In the genomic region with DNA sequence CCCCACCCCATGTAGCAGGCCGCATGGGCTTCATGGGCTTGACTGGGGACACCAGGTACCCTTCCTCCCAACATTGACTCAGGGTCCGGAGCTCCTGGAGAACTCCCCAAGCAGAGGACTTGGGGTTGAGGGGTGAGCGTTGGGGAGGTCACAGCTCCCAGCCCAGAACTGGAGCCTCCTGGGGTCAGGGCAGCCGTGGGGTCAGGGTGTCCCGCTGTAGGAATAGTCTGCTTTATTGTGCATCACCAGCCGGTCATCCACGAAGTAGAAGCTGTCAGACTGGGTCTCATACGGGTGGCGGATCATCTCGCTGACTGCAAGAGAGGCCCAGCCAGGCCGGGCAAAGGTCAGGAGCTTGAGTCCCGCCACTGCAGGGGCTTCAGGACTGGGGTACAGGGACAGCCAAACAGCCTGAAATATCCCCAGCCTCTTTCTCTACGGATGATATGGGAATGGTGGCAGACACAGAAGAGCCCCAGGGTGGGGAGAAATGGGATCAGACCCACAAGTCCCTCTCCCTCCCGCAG, we compare ENCODE assay signal across 20 cellular contexts. TPM values are rescaled to one million over a fixed set of nuclear protein-coding genes. Genes with fewer than 3 reads are reported as not detected.
DNase-seq lines count a peak whose midpoint lies in the region; ATAC-seq and TF ChIP-seq lines count a peak whose summit lies in the region.
"Had no signal": no experiment of that assay in that cellular context is flagged by ENCODE, and none has a peak within 500 bp of the region (broad histone marks: within the 10 kb centered on the region; RNA-seq: fewer than 3 reads in every experiment).

No MANE protein-coding gene starts in this region.

- no peaks in the 10 kb centered on the region for H3K9me3 Mint-ChIP-seq in CD4-positive, alpha-beta memory T cell
- no peaks in the 10 kb centered on the region for H3K9me3 Mint-ChIP-seq in activated CD8-positive, alpha-beta T cell treated with anti-CD3 and anti-CD28 coated beads, Interleukin-2, amount 10 ng/mL, durations not matched to agents 7 days and 5 days (ENCODE audit: insufficient read depth)
- no peaks in the 10 kb centered on the region for H3K9me3 Mint-ChIP-seq in naive B cell
- H3K9me3 Mint-ChIP-seq: neural crest cell had no signal

- BruUV-seq in PC-9 (replicated peaks; lab: Mats Ljungman, UMichigan) = no TSS peak

- no peaks in the 10 kb centered on the region for H3K27me3 ChIP-seq in BLaER1 treated with 17β-estradiol and CSF1 and Interleukin-3, amounts not matched to agents 10 nM and 100 nM
- H3K27me3 ChIP-seq in CD4-positive, alpha-beta memory T cell (ENCODE audit: insufficient read depth, low read length) = no peaks in the 10 kb centered on the region
- H3K27me3 ChIP-seq in PC-9 (ENCODE audit: insufficient read depth, low read depth) = no peaks in the 10 kb centered on the region
- H3K27me3 ChIP-seq: cardiac muscle cell had no signal

- H3K4me3 Mint-ChIP-seq in CD4-positive, alpha-beta memory T cell = no peak overlapping the region
- peak overlapping the region; percentile 38 for H3K4me3 Mint-ChIP-seq in activated CD8-positive, alpha-beta T cell treated with anti-CD3 and anti-CD28 coated beads, Interleukin-2, amount 10 ng/mL, durations not matched to agents 7 days and 5 days
- peak overlapping the region; percentile 28 to 100 (median 86) for H3K4me3 Mint-ChIP-seq in naive B cell
- H3K4me3 Mint-ChIP-seq: neural crest cell had no signal

- peaks cover 5% of the 10 kb centered on the region; the same call in 1 of the 2 replicates for H3K79me2 ChIP-seq in PC-9 (ENCODE audit: low read depth)

- H4K20me1 ChIP-seq in BLaER1 treated with 17β-estradiol and CSF1 and Interleukin-3, amounts not matched to agents 10 nM and 100 nM = peaks cover 12 to 40% (median 29%) of the 10 kb centered on the region in 11 experiments; a peak in 19 of 22 replicates
- H4K20me1 ChIP-seq in PC-9 (ENCODE audit: insufficient read depth) = peaks cover 8% of the 10 kb centered on the region

- intact Hi-C loops in CD4-positive, alpha-beta memory T cell (cut with micrococcal nuclease) = no loop called here
- intact Hi-C loops in PC-9 (cut with micrococcal nuclease; ENCODE audit: unreplicated experiment) = no loop called here

- peaks cover 9 to 24% (median 15%) of the 10 kb centered on the region in 11 experiments; a peak in 16 of 22 replicates for H3K36me3 ChIP-seq in BLaER1 treated with 17β-estradiol and CSF1 and Interleukin-3, amounts not matched to agents 10 nM and 100 nM
- peaks cover 10% of the 10 kb centered on the region for H3K36me3 ChIP-seq in CD4-positive, alpha-beta memory T cell (ENCODE audit: insufficient read depth, low read length)
- no peaks in the 10 kb centered on the region for H3K36me3 ChIP-seq in PC-9 (ENCODE audit: low read depth)

- no peak for DNase-seq in CD4-positive, alpha-beta memory T cell
- DNase-seq in activated CD8-positive, alpha-beta T cell treated with anti-CD3 and anti-CD28 coated beads, Interleukin-2, amount 10 ng/mL, durations not matched to agents 7 days and 5 days = no peak
- DNase-seq in naive B cell (no peak), GM19240 (ENCODE audit: insufficient read length, low spot score) (no peak), PC-9 (no peak), LoVo (ENCODE audit: low spot score) (no peak)
- DNase-seq: effector CD8-positive, alpha-beta T cell; mesenchymal stem cell; NCI-H1105; NCI-H748 treated with DMSO at 0.1 percent for 48 hours; stimulated activated CD4-positive, alpha-beta T cell treated with anti-CD3 and anti-CD28 coated beads, Interleukin-12 subunit alpha, Interleukin-12 subunit beta, amount 100 ng/mL, for 4 hours; trophoblast cell; WERI-Rb-1 had no signal

- peak overlapping the region in 4 of 7 donors; percentile 10 to 94 (median 90) for H3K27ac Mint-ChIP-seq in CD4-positive, alpha-beta memory T cell
- H3K27ac Mint-ChIP-seq in activated CD8-positive, alpha-beta T cell treated with anti-CD3 and anti-CD28 coated beads, Interleukin-2, amount 10 ng/mL, durations not matched to agents 7 days and 5 days = peak overlapping the region; percentile 81
- peak overlapping the region; percentile 95 to 100 (median 98) for H3K27ac Mint-ChIP-seq in naive B cell

- H3F3A ChIP-seq in PC-9 (ENCODE audit: insufficient read depth, low read depth) = no peaks in the 10 kb centered on the region

- no peaks in the 10 kb centered on the region for H3K27me3 Mint-ChIP-seq in CD4-positive, alpha-beta memory T cell
- no peaks in the 10 kb centered on the region for H3K27me3 Mint-ChIP-seq in activated CD8-positive, alpha-beta T cell treated with anti-CD3 and anti-CD28 coated beads, Interleukin-2, amount 10 ng/mL, durations not matched to agents 7 days and 5 days (ENCODE audit: low read depth)
- no peaks in the 10 kb centered on the region for H3K27me3 Mint-ChIP-seq in naive B cell

- no peaks in the 10 kb centered on the region for H3K9me3 ChIP-seq in BLaER1 treated with 17β-estradiol and CSF1 and Interleukin-3, amounts not matched to agents 10 nM and 100 nM (replicated peaks in 1 of 11)
- no peaks in the 10 kb centered on the region for H3K9me3 ChIP-seq in CD4-positive, alpha-beta memory T cell (ENCODE audit: control insufficient read depth in 1 of 2, low read length in 2 of 2)
- no peaks in the 10 kb centered on the region for H3K9me3 ChIP-seq in PC-9 (ENCODE audit: insufficient read depth, low read depth)

- peak overlapping the region in 4 of 11 experiments; percentile 42 to 53 (median 51); a peak in 6 of 22 replicates for H3K9ac ChIP-seq in BLaER1 treated with 17β-estradiol and CSF1 and Interleukin-3, amounts not matched to agents 10 nM and 100 nM
- H3K9ac ChIP-seq: KMS-11 had no signal

- no peak overlapping the region for H3K4me3 ChIP-seq in BLaER1 treated with 17β-estradiol and CSF1 and Interleukin-3, amounts not matched to agents 10 nM and 100 nM
- H3K4me3 ChIP-seq in CD4-positive, alpha-beta memory T cell (ENCODE audit: low read length in 2 of 2) = no peak overlapping the region
- no peak overlapping the region for H3K4me3 ChIP-seq in PC-9
- H3K4me3 ChIP-seq: cardiac muscle cell had no signal

- peak overlapping the region; percentile 82 to 99 (median 96) for H3K4me2 ChIP-seq in BLaER1 treated with 17β-estradiol and CSF1 and Interleukin-3, amounts not matched to agents 10 nM and 100 nM
- no peak overlapping the region for H3K4me2 ChIP-seq in PC-9
- H3K4me2 ChIP-seq: KMS-11 had no signal

- peaks cover 40 to 52% (median 43%) of the 10 kb centered on the region in 4 donors for H3K4me1 Mint-ChIP-seq in CD4-positive, alpha-beta memory T cell
- H3K4me1 Mint-ChIP-seq in activated CD8-positive, alpha-beta T cell treated with anti-CD3 and anti-CD28 coated beads, Interleukin-2, amount 10 ng/mL, durations not matched to agents 7 days and 5 days (ENCODE audit: low read depth) = peaks cover 44% of the 10 kb centered on the region
- H3K4me1 Mint-ChIP-seq in naive B cell = peaks cover 54 to 72% (median 60%) of the 10 kb centered on the region in 3 donors

- no peak overlapping the region for H2AFZ ChIP-seq in PC-9

- POLR2A ChIA-PET in CD4-positive, alpha-beta memory T cell (lab: Charles Lee; ENCODE audit: partially characterized antibody) = interaction anchor here (1.6 to 5.9 kb wide), 4 partner anchors 23 to 115 kb away, joined by 3 to 48 read pairs (median 32); a partner anchor contains a TSS
- POLR2A ChIA-PET in activated CD8-positive, alpha-beta T cell treated with anti-CD3 and anti-CD28 coated beads, Interleukin-2, amount 10 ng/mL, durations not matched to agents 7 days and 5 days (lab: Charles Lee) = interaction anchor here (0.9 to 4.4 kb wide), 3 partner anchors 24 to 52 kb away, joined by 3 to 19 read pairs (median 4); a partner anchor contains a TSS
- POLR2A ChIA-PET in PC-9 (lab: Charles Lee; ENCODE audit: unreplicated experiment) = no interaction called here

- H3K36me3 Mint-ChIP-seq in CD4-positive, alpha-beta memory T cell = peaks cover 4 to 13% of the 10 kb centered on the region in 2 donors
- peaks cover 10% of the 10 kb centered on the region for H3K36me3 Mint-ChIP-seq in activated CD8-positive, alpha-beta T cell treated with anti-CD3 and anti-CD28 coated beads, Interleukin-2, amount 10 ng/mL, durations not matched to agents 7 days and 5 days (ENCODE audit: low read depth)
- peaks cover 0 to 10% of the 10 kb centered on the region in 2 donors for H3K36me3 Mint-ChIP-seq in naive B cell

- H3K4me1 ChIP-seq in BLaER1 treated with 17β-estradiol and CSF1 and Interleukin-3, amounts not matched to agents 10 nM and 100 nM = peaks cover 64 to 73% (median 71%) of the 10 kb centered on the region in 10 experiments
- H3K4me1 ChIP-seq in CD4-positive, alpha-beta memory T cell (ENCODE audit: insufficient read depth, low read length) = peaks cover 42% of the 10 kb centered on the region
- 0 out of 2 replicates have a peak, but pooled peaks cover 7% of the 10 kb centered on the region for H3K4me1 ChIP-seq in PC-9 (replicated peaks; ENCODE audit: insufficient read depth)

- CTCF ChIA-PET in CD4-positive, alpha-beta memory T cell (lab: Charles Lee; ENCODE audit: partially characterized antibody) = interaction anchor here (1.0 to 4.7 kb wide), 6 partner anchors 10 to 128 kb away, joined by 3 to 36 read pairs (median 8); a partner anchor contains a TSS
- CTCF ChIA-PET in activated CD8-positive, alpha-beta T cell treated with anti-CD3 and anti-CD28 coated beads, Interleukin-2, amount 10 ng/mL, durations not matched to agents 7 days and 5 days (lab: Charles Lee) = interaction anchor here (0.7 to 6.8 kb wide), 12 partner anchors 9 to 304 kb away, joined by 3 to 46 read pairs (median 4); a partner anchor contains a TSS
- CTCF ChIA-PET in PC-9 (lab: Charles Lee) = interaction anchor here (0.7 kb wide), 1 partner anchor 13 kb away, joined by 5 read pairs; no protein-coding TSS in a partner anchor

- H3K27ac ChIP-seq in BLaER1 treated with 17β-estradiol and CSF1 and Interleukin-3, amounts not matched to agents 10 nM and 100 nM = peak overlapping the region in 10 of 11 experiments; percentile 11 to 83 (median 72); a peak in 16 of 22 replicates
- H3K27ac ChIP-seq in CD4-positive, alpha-beta memory T cell (ENCODE audit: low read depth, low read length) = peak overlapping the region; percentile 84
- no peak overlapping the region for H3K27ac ChIP-seq in PC-9
- H3K27ac ChIP-seq: cardiac muscle cell, KMS-11, WERI-Rb-1 had no signal

- no peak for ATAC-seq in activated CD8-positive, alpha-beta T cell treated with anti-CD3 and anti-CD28 coated beads, Interleukin-2, amount 10 ng/mL, durations not matched to agents 7 days and 5 days
- ATAC-seq in naive B cell (ENCODE audit: low read depth in 2 of 2) = no peak
- ATAC-seq: HCT116 had no signal

- TF ChIP-seq CTCF in PC-9 (conservative IDR thresholded peaks at IDR 0.05) = no peak

- no peaks in the 10 kb centered on the region for H3K9me2 ChIP-seq in PC-9 (ENCODE audit: insufficient read depth)

RNA-seq across cellular contexts. Expression of a gene that starts 5.3 kb away (rescaled TPM):
- total RNA-seq in CD4-positive, alpha-beta memory T cell = 10 to 100 TPM; 38.8 to 39.6 TPM
- 10 to 100 TPM; 31.8 to 44.0 TPM for polyA plus RNA-seq in CD4-positive, alpha-beta memory T cell
- 10 to 100 TPM; 41.6 to 48.1 TPM for total RNA-seq in activated CD8-positive, alpha-beta T cell treated with anti-CD3 and anti-CD28 coated beads, Interleukin-2, amount 10 ng/mL, durations not matched to agents 7 days and 5 days
- 10 to 100 TPM; 69.7 to 93.0 (median 75.3) TPM for polyA plus RNA-seq in naive B cell (ENCODE audit: low read depth in 6 of 6)
- 39.7 and 48.8 TPM in 2 replicates for total RNA-seq in PC-9 (2021)

RNA-seq across cellular contexts. Expression of a gene that starts 24.2 kb away (rescaled TPM):
- 10 to 100 TPM; 57.9 to 58.2 TPM for total RNA-seq in CD4-positive, alpha-beta memory T cell
- 10 to 100 TPM; 57.3 to 69.8 TPM for polyA plus RNA-seq in CD4-positive, alpha-beta memory T cell
- total RNA-seq in activated CD8-positive, alpha-beta T cell treated with anti-CD3 and anti-CD28 coated beads, Interleukin-2, amount 10 ng/mL, durations not matched to agents 7 days and 5 days = 10 to 100 TPM; 60.0 to 61.1 TPM
- 10 to 100 TPM; 31.3 to 61.7 (median 46.0) TPM for polyA plus RNA-seq in naive B cell (ENCODE audit: low read depth in 6 of 6)
- total RNA-seq in PC-9 (2021) = 57.6 and 64.2 TPM in 2 replicates

RNA-seq across cellular contexts. Expression of a gene that starts 29.5 kb away (rescaled TPM):
- total RNA-seq in CD4-positive, alpha-beta memory T cell = 10 to 100 TPM; 30.1 to 33.7 TPM
- polyA plus RNA-seq in CD4-positive, alpha-beta memory T cell = 10 to 100 TPM; 50.2 to 62.2 TPM
- total RNA-seq in activated CD8-positive, alpha-beta T cell treated with anti-CD3 and anti-CD28 coated beads, Interleukin-2, amount 10 ng/mL, durations not matched to agents 7 days and 5 days = 10 to 100 TPM; 97.3 to 99.7 TPM
- 10 to 100 TPM; 30.6 to 67.9 (median 48.3) TPM for polyA plus RNA-seq in naive B cell (ENCODE audit: low read depth in 6 of 6)
- total RNA-seq in PC-9 (2021) = 17.4 and 21.6 TPM in 2 replicates

RNA-seq across cellular contexts. Expression of a gene that starts 41.0 kb away (rescaled TPM):
- total RNA-seq in CD4-positive, alpha-beta memory T cell = not detected
- polyA plus RNA-seq in CD4-positive, alpha-beta memory T cell = not detected
- total RNA-seq in activated CD8-positive, alpha-beta T cell treated with anti-CD3 and anti-CD28 coated beads, Interleukin-2, amount 10 ng/mL, durations not matched to agents 7 days and 5 days = not detected
- polyA plus RNA-seq in naive B cell (ENCODE audit: low read depth in 6 of 6) = not detected
- total RNA-seq in PC-9 (2021) = not detected in 2 replicates
- total RNA-seq: neural crest cell, pulmonary artery endothelial cell had no signal
- polyA plus RNA-seq: BJ, cardiac muscle cell had no signal

RNA-seq across cellular contexts. Expression of a gene that starts 51.7 kb away (rescaled TPM):
- 10 to 100 TPM in 1 of 2 experiments, 1 to 10 TPM in 1; 9.2 to 10.2 TPM for total RNA-seq in CD4-positive, alpha-beta memory T cell
- 1 to 10 TPM in 1 of 2 donors, not detected in 1; 1.4 TPM for polyA plus RNA-seq in CD4-positive, alpha-beta memory T cell
- total RNA-seq in activated CD8-positive, alpha-beta T cell treated with anti-CD3 and anti-CD28 coated beads, Interleukin-2, amount 10 ng/mL, durations not matched to agents 7 days and 5 days = 100 to 1,000 TPM; 162 to 170 TPM
- 1 to 10 TPM in 1 of 6 donors, under 1 TPM in 4, not detected in 1; 0.26 to 1.1 (median 0.62) TPM for polyA plus RNA-seq in naive B cell (ENCODE audit: low read depth in 6 of 6)
- 101 and 109 TPM in 2 replicates for total RNA-seq in PC-9 (2021)

Comparison
In these comparisons a context has a peak if more than half of its experiments do, and no peak if none do; other contexts are left out.
1. H3K4me3 Mint-ChIP-seq: peak in activated CD8-positive, alpha-beta T cell treated with anti-CD3 and anti-CD28 coated beads, Interleukin-2, amount 10 ng/mL, durations not matched to agents 7 days and 5 days (single experiment) and naive B cell (8 of 8); none in CD4-positive, alpha-beta memory T cell (0 of 8).
2. Peak in every context shown above with its lines, with median percentiles within 50 percentile points of each other: H3K27ac Mint-ChIP-seq.